In the genomic region with DNA sequence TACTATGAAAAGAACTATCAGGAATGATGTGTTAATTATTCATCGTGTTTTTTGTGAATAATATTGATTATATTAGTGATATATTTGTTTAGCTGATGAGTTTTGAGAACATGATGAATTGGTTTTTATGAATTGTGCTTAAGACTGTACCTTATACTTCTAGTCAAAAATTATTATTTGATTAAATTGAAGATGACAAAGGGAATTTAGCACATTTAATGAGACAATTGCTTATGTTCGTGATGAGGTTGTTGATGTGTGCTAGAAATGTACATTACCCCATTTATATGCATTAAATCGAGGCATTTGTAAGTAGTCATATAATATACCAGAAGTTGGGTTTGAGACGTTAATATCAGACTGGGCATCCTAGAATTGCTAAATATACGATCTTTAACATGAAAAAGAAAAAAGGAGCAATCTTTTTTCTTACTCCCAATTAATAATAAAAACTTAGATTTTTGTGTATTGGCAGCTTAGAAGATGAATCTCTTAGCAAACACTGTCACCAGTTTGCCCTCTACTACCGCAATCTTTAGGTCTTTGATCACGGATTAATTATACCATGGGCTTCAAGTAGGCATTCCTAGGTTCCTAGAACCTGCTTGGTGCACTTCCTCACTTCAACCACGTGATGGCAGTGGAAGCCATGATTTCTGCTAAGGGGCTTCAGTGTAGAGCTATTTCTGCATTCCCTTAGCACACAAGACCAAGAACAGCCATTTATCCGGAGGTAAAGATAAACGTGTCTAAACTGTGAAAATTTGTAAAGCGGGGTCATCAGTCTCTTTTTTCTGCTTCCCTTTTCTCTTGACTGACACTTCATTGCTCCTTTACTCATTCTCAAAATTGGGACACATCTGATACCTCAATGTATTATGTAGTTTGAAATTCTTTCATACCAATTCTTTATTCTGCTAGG, we compare ENCODE assay signal across 8 cellular contexts. TPM values are rescaled to one million over a fixed set of nuclear protein-coding genes. Genes with fewer than 3 reads are reported as not detected.
DNase-seq lines count a peak whose midpoint lies in the region; ATAC-seq and TF ChIP-seq lines count a peak whose summit lies in the region.

No MANE protein-coding gene starts in this region.

- peak; percentile 98 for TF ChIP-seq CTCF in DND-41 (IDR thresholded peaks at IDR 0.05; ENCODE audit: borderline replicate concordance, extremely low read depth, low read length, poor library complexity, severe bottlenecking)
- TF ChIP-seq CTCF in activated B cell treated with CpG ODN at 0.5 μM for 24 hours (IDR thresholded peaks at IDR 0.05), result peak; percentile 66
- TF ChIP-seq CTCF in left lung (IDR thresholded peaks at IDR 0.05), result peak; percentile 90 to 91

- H3K27ac Mint-ChIP-seq in activated B cell treated with CpG ODN at 0.5 μM for 24 hours, result no peak overlapping the region

- no peaks in the 10 kb centered on the region for H3K9me3 ChIP-seq in DND-41 (ENCODE audit: insufficient read depth, low read length, severe bottlenecking)
- no peaks in the 10 kb centered on the region for H3K9me3 ChIP-seq in left lung

- peak overlapping the region; percentile 60 for H3K9ac ChIP-seq in DND-41 (ENCODE audit: low read depth, low read length)

- H3K27ac ChIP-seq in DND-41 (ENCODE audit: low read length), result peak overlapping the region; percentile 51; the same call in 1 of the 2 replicates
- H3K27ac ChIP-seq in left lung, result no peak overlapping the region

- peak; percentile 63 for ATAC-seq in DND-41 (ENCODE audit: insufficient read depth, low read depth)
- peak; percentile 43 for ATAC-seq in HG03196 (IDR thresholded peaks at IDR 0.05; ENCODE audit: unreplicated experiment)
- peak; percentile 47 for ATAC-seq in activated B cell treated with CpG ODN at 0.5 μM for 24 hours (ENCODE audit: low read depth)
- ATAC-seq in left lung, result peak; percentile 61
- no peak for ATAC-seq in HG02870 (IDR thresholded peaks at IDR 0.05; ENCODE audit: unreplicated experiment)

- H3K9me3 Mint-ChIP-seq in activated B cell treated with CpG ODN at 0.5 μM for 24 hours, result no peaks in the 10 kb centered on the region

- H4K20me1 ChIP-seq in DND-41 (ENCODE audit: insufficient read depth, low read length), result peaks cover 13% of the 10 kb centered on the region; the same call in 1 of the 2 replicates

- peak overlapping the region; percentile 50; the same call in 1 of the 2 replicates for H2AFZ ChIP-seq in DND-41 (ENCODE audit: low read depth, low read length)

- H3K79me2 ChIP-seq in DND-41 (ENCODE audit: insufficient read depth, low read length), result peaks cover 61% of the 10 kb centered on the region

- POLR2A ChIA-PET in activated B cell treated with CpG ODN at 0.5 μM for 24 hours (lab: Charles Lee), result interaction anchor here (1.0 to 1.2 kb wide), 4 partner anchors 12 to 133 kb away, joined by 3 to 7 read pairs (median 5); a partner anchor contains a TSS

- H3K4me1 ChIP-seq in DND-41 (ENCODE audit: insufficient read depth, low read length) (peaks cover 28% of the 10 kb centered on the region), left lung (peaks cover 9 to 52% of the 10 kb centered on the region in 2 donors)

- H3K4me3 ChIP-seq in DND-41 (ENCODE audit: low read depth in 1 of 2, low read length in 2 of 2), result peak overlapping the region; percentile 53 to 68
- peak overlapping the region in 1 of 2 donors; percentile 99 for H3K4me3 ChIP-seq in left lung

- DNase-seq in DND-41 (peak; percentile 74), NCI-H226 (peak; percentile 71), activated B cell treated with CpG ODN at 0.5 μM for 24 hours (no peak), dermis blood vessel endothelial cell (peak; percentile 93), left lung (no peak)
- DNase-seq in stimulated activated CD4-positive, alpha-beta T cell treated with anti-CD3 and anti-CD28 coated beads, Interleukin-2, amount 100 ng/mL, for 4 hours (ENCODE audit: low read depth), result peak; percentile 40

- H3K36me3 Mint-ChIP-seq in activated B cell treated with CpG ODN at 0.5 μM for 24 hours (ENCODE audit: low read depth), result peaks cover 17% of the 10 kb centered on the region

- H3K4me1 Mint-ChIP-seq in activated B cell treated with CpG ODN at 0.5 μM for 24 hours, result peaks cover 53% of the 10 kb centered on the region

- H3K27me3 ChIP-seq in DND-41 (ENCODE audit: insufficient read depth, low read length, poor library complexity) (no peaks in the 10 kb centered on the region), left lung (no peaks in the 10 kb centered on the region)

- H3K4me2 ChIP-seq in DND-41 (ENCODE audit: insufficient read depth, low read length), result peak overlapping the region; percentile 83

- CTCF ChIA-PET in activated B cell treated with CpG ODN at 0.5 μM for 24 hours (lab: Charles Lee), result interaction anchor here (0.6 to 5.8 kb wide), 24 partner anchors 9 to 760 kb away, joined by 3 to 78 read pairs (median 3); a partner anchor contains a TSS

- H3K36me3 ChIP-seq in DND-41 (ENCODE audit: insufficient read depth, low read length), result no peaks in the 10 kb centered on the region
- H3K36me3 ChIP-seq in left lung, result no peaks in the 10 kb centered on the region

- H3K27me3 Mint-ChIP-seq in activated B cell treated with CpG ODN at 0.5 μM for 24 hours, result no peaks in the 10 kb centered on the region

- intact Hi-C loops in activated B cell treated with CpG ODN at 0.5 μM for 24 hours (cut with micrococcal nuclease), result loop anchor here (1.0 to 5.0 kb wide), 7 partner anchors 69 to 1255 kb away; a partner anchor contains a TSS
- intact Hi-C loops in left lung (cut with DNase I), result loop anchor here in 1 of 2 donors (10.0 kb wide), 1 partner anchor 653 kb away; no protein-coding TSS in a partner anchor

- H3K4me3 Mint-ChIP-seq in activated B cell treated with CpG ODN at 0.5 μM for 24 hours, result peak overlapping the region; percentile 67

RNA-seq across cellular contexts. Expression of a gene that starts 1.6 kb away (rescaled TPM):
- total RNA-seq in activated B cell treated with CpG ODN at 0.5 μM for 24 hours (17.2 and 21.0 TPM in 2 replicates), dermis blood vessel endothelial cell (26.9 and 33.8 TPM in 2 replicates), left lung (10 to 100 TPM; 33.3 to 36.3 TPM)

RNA-seq across cellular contexts. Expression of a gene that starts 20.8 kb away (rescaled TPM):
- total RNA-seq in activated B cell treated with CpG ODN at 0.5 μM for 24 hours, result 23.0 and 28.8 TPM in 2 replicates
- total RNA-seq in dermis blood vessel endothelial cell, result 20.6 and 23.8 TPM in 2 replicates
- total RNA-seq in left lung, result 10 to 100 TPM; 10.9 to 13.7 TPM

Comparison
In these comparisons a context has a peak if more than half of its experiments do, and no peak if none do; other contexts are left out.
1. DNase-seq: peak in DND-41 (single experiment), NCI-H226 (single experiment), dermis blood vessel endothelial cell (single experiment) and stimulated activated CD4-positive, alpha-beta T cell treated with anti-CD3 and anti-CD28 coated beads, Interleukin-2, amount 100 ng/mL, for 4 hours (single experiment); none in activated B cell treated with CpG ODN at 0.5 μM for 24 hours (single experiment) and left lung (0 of 2).
2. Peak in every context shown above with its lines, with median percentiles within 50 percentile points of each other: CTCF ChIP-seq.